Comparison of ENCODE assay signal across 30 cellular contexts in genomic region chr1:44759077-44759476, GRCh38. TPM values are rescaled to one million over a fixed set of nuclear protein-coding genes. Genes with fewer than 3 reads are reported as not detected.
"Had no signal": no experiment of that assay in that cellular context is flagged by ENCODE, and none has a peak within 500 bp of the region (broad histone marks: within the 10 kb centered on the region; RNA-seq: fewer than 3 reads in every experiment).

No MANE protein-coding gene starts in this region.

- H3K27ac ChIP-seq: ascending aorta, body of pancreas, Peyer's patch, RWPE1, SJSA1 had no signal

- H3K4me3 ChIP-seq: ascending aorta, body of pancreas, Peyer's patch, SJSA1 had no signal

- FAIRE-seq: bronchial epithelial cell had no signal

- H3K9me3 ChIP-seq: ascending aorta, body of pancreas, Peyer's patch, SJSA1 had no signal

- DNase-seq: activated CD4-positive, alpha-beta memory T cell treated with anti-CD3 and anti-CD28 coated beads for 36 hours; activated CD4-positive, alpha-beta T cell treated with anti-CD3 and anti-CD28 coated beads, Interleukin-2, amount 10 ng/mL, durations not matched to agents 7 days and 5 days; activated CD4-positive, CD25-positive, alpha-beta regulatory T cell; activated CD8-positive, alpha-beta memory T cell treated with anti-CD3 and anti-CD28 coated beads for 24 hours; activated effector memory CD4-positive, alpha-beta T cell treated with anti-CD3 and anti-CD28 coated beads, Interleukin-2, amount 50 U/mL, for 16 hours; activated naive CD4-positive, alpha-beta T cell treated with Interleukin-2 at 50 U/mL for 16 hours; activated naive CD8-positive, alpha-beta T cell treated with anti-CD3 and anti-CD28 coated beads, Interleukin-2, amount 50 U/mL, for 24 hours; activated T-cell treated with anti-CD3 and anti-CD28 coated beads, Interleukin-2, amount 50 U/mL, for 4 hours; amniotic stem cell; body of pancreas; central memory CD4-positive, alpha-beta T cell; MM.1S; NCI-H1105; NCI-H1436; NCI-H187; NCI-H2081; NCI-H446; NCI-H524; Peyer's patch; Right ventricle myocardium superior; SW 1271; T-helper 17 cell; T-helper 9 cell had no signal

- H3K36me3 ChIP-seq: Peyer's patch had no signal

- H3K4me1 ChIP-seq: ascending aorta, body of pancreas, SJSA1 had no signal

- H3K27me3 ChIP-seq: ascending aorta, body of pancreas, Peyer's patch, SJSA1 had no signal

- ATAC-seq: activated naive CD4-positive, alpha-beta T cell treated with anti-CD3 and anti-CD28 coated beads, Interleukin-2, amount 50 U/mL, for 72 hours; activated naive CD8-positive, alpha-beta T cell treated with anti-CD3 and anti-CD28 coated beads, Interleukin-2, amount 50 U/mL, for 24 hours; activated T-cell treated with anti-CD3 and anti-CD28 coated beads, Interleukin-2, amount 50 U/mL, for 4 hours; body of pancreas; SK-N-SH treated with all-trans-retinoic acid at 6 μM for 48 hours; T-helper 17 cell had no signal

RNA-seq across cellular contexts. Expression of gene KIF2C, which starts 19.4 kb away (rescaled TPM):
- total RNA-seq: body of pancreas had no signal

RNA-seq across cellular contexts. Expression of gene RNU5D-1, which starts 28.1 kb away (rescaled TPM):
- total RNA-seq: activated CD4-positive, alpha-beta memory T cell treated with anti-CD3 and anti-CD28 coated beads for 36 hours; activated CD4-positive, alpha-beta T cell treated with anti-CD3 and anti-CD28 coated beads, Interleukin-2, amount 10 ng/mL, durations not matched to agents 7 days and 5 days; activated naive CD4-positive, alpha-beta T cell treated with anti-CD3 and anti-CD28 coated beads, Interleukin-2, amount 50 U/mL, for 72 hours; activated T-cell treated with anti-CD3 and anti-CD28 coated beads, Interleukin-2, amount 50 U/mL, for 4 hours; ascending aorta; body of pancreas; bronchial epithelial cell; chondrocyte; Peyer's patch; Right ventricle myocardium superior; SJSA1; T-helper 17 cell had no signal

RNA-seq across cellular contexts. Expression of gene BEST4, which starts 28.9 kb away (rescaled TPM):
- total RNA-seq: ascending aorta, bronchial epithelial cell, Right ventricle myocardium superior, SJSA1 had no signal
